In the genomic region with DNA sequence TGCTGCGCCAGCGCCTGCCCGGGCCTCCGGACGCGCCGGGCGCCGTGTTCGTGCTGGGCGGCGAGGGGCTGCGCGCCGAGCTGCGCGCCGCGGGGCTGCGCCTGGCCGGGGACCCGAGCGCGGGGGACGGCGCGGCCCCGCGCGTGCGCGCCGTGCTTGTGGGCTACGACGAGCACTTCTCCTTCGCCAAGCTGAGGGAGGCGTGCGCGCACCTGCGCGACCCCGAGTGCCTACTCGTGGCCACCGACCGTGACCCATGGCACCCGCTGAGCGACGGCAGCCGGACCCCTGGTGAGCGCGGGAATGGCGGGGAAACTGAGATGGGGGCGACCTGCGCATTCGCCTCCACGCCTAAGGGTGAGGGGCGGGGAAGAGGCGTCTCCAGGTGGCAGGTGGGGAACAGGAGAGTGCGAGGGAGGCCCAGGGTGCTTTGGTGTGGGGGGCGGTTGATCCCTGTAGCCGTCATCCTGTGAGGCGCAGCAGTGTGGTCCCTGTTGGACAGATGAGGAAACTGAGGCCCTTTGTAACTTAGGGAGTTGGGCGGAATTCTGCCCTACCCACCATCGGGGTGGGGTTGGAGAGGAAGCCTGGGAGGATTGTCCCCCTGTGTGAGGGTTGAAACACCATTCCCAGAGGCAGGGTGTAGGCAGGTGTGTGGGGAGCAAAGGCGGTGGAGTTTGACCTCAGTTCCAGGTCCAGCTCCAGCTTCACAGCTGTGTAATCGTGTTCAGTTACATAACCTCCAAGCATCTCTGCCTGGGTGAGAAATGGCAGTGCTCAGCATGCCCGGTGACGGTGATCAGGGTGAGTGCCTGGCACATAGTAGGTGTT, we compare ENCODE assay signal across 8 cellular contexts. TPM values are rescaled to one million over a fixed set of nuclear protein-coding genes. Genes with fewer than 3 reads are reported as not detected.
DNase-seq lines count a peak whose midpoint lies in the region; ATAC-seq, FAIRE-seq and TF ChIP-seq lines count a peak whose summit lies in the region.

No MANE protein-coding gene starts in this region.

- no peak for FAIRE-seq in D721Med (lab: Jason Lieb, UNC)

- H3K4me3 Mint-ChIP-seq in T-helper 1 cell treated with Interleukin-12 subunit alpha and Interleukin-12 subunit beta and Interleukin-4 antibody, amounts not matched to agents 30 μg/mL and 1 μg/mL, for 36 hours, result peak overlapping the region; percentile 86

- H3K9me3 Mint-ChIP-seq in T-helper 1 cell treated with Interleukin-12 subunit alpha and Interleukin-12 subunit beta and Interleukin-4 antibody, amounts not matched to agents 30 μg/mL and 1 μg/mL, for 36 hours, result no peaks in the 10 kb centered on the region

- intact Hi-C loops in ovary (cut with DNase I), result loop anchor here in 1 of 4 donors (2.0 kb wide), 1 partner anchor 16 kb away; a partner anchor contains a TSS

- TF ChIP-seq CTCF in ovary (IDR thresholded peaks at IDR 0.05) (no peak), D721Med (IDR thresholded peaks at IDR 0.05; ENCODE audit: insufficient read depth, missing control alignments) (no peak)

- H3K27ac Mint-ChIP-seq in T-helper 1 cell treated with Interleukin-12 subunit alpha and Interleukin-12 subunit beta and Interleukin-4 antibody, amounts not matched to agents 30 μg/mL and 1 μg/mL, for 36 hours, result peak overlapping the region; percentile 42

- ATAC-seq in HG02759 (IDR thresholded peaks at IDR 0.05; ENCODE audit: unreplicated experiment), result peak; percentile 22

- peaks cover 31% of the 10 kb centered on the region for H3K4me1 Mint-ChIP-seq in T-helper 1 cell treated with Interleukin-12 subunit alpha and Interleukin-12 subunit beta and Interleukin-4 antibody, amounts not matched to agents 30 μg/mL and 1 μg/mL, for 36 hours (ENCODE audit: low read depth)

- TF ChIP-seq EP300 in ovary (IDR thresholded peaks at IDR 0.05), result no peak

- H3K4me1 ChIP-seq in esophagus (ENCODE audit: control insufficient read depth in 2 of 2, insufficient read depth in 2 of 2, low read length in 1 of 2) (peaks cover 0 to 17% of the 10 kb centered on the region in 2 donors), ovary (ENCODE audit: insufficient read depth) (peaks cover 8% of the 10 kb centered on the region)

- peak overlapping the region; percentile 47 to 62 for H3K4me3 ChIP-seq in esophagus (ENCODE audit: low read depth in 1 of 2, low read length in 2 of 2)
- peak overlapping the region; percentile 62 for H3K4me3 ChIP-seq in ovary

- peaks cover 9% of the 10 kb centered on the region for H3K36me3 Mint-ChIP-seq in T-helper 1 cell treated with Interleukin-12 subunit alpha and Interleukin-12 subunit beta and Interleukin-4 antibody, amounts not matched to agents 30 μg/mL and 1 μg/mL, for 36 hours (ENCODE audit: low read depth)

- H3K27me3 Mint-ChIP-seq in T-helper 1 cell treated with Interleukin-12 subunit alpha and Interleukin-12 subunit beta and Interleukin-4 antibody, amounts not matched to agents 30 μg/mL and 1 μg/mL, for 36 hours (ENCODE audit: low read depth), result no peaks in the 10 kb centered on the region

- peak; percentile 49 for DNase-seq in activated CD4-positive, CD25-positive, alpha-beta regulatory T cell treated with anti-CD3 and anti-CD28 coated beads, Interleukin-2, amount 50 U/mL, for 72 hours
- DNase-seq in activated CD4-positive, CD25-positive, alpha-beta regulatory T cell (lab: John Stamatoyannopoulos, UW), result no peak
- DNase-seq in ovary (peak in 4 of 5 donors; percentile 26 to 67 (median 50)), inferior parietal cortex (ENCODE audit: extremely low spot score) (no peak), D721Med (ENCODE audit: insufficient read length, low spot score) (no peak)

- H3K27me3 ChIP-seq in esophagus (ENCODE audit: control insufficient read depth in 1 of 2, insufficient read depth in 2 of 2, low read length in 2 of 2) (no peaks in the 10 kb centered on the region), ovary (no peaks in the 10 kb centered on the region)

- H3K36me3 ChIP-seq in esophagus (ENCODE audit: control insufficient read depth in 2 of 2, insufficient read depth in 2 of 2, low read length in 1 of 2) (no peaks in the 10 kb centered on the region), ovary (no peaks in the 10 kb centered on the region)

- no peaks in the 10 kb centered on the region for H3K9me3 ChIP-seq in esophagus (ENCODE audit: control insufficient read depth in 2 of 2, insufficient read depth in 1 of 2, low read depth in 1 of 2, low read length in 1 of 2)
- no peaks in the 10 kb centered on the region for H3K9me3 ChIP-seq in ovary

- WGBS in esophagus, 2 donors, result 2 to 3% methylated on average over 57 to 68 of the region's 68 CpGs
- 2 to 4% (median 2%) methylated on average over 37 to 68 of the region's 68 CpGs for WGBS in ovary, 3 donors

- no peak for TF ChIP-seq POLR2A in ovary (IDR thresholded peaks at IDR 0.05)

- H3K27ac ChIP-seq in esophagus (ENCODE audit: low read depth in 2 of 2, low read length in 1 of 2) (peak overlapping the region in 1 of 2 donors; percentile 54), ovary (no peak overlapping the region)

RNA-seq across cellular contexts. Expression of a gene that starts 0.8 kb away (rescaled TPM):
- polyA plus RNA-seq in esophagus (1 to 10 TPM; 1.4 to 2.2 TPM), ovary (10 to 100 TPM in 1 of 2 donors, 1 to 10 TPM in 1; 8.1 to 13.3 TPM)
- total RNA-seq in ovary, result 10 to 100 TPM in 6 of 7 donors, 1 to 10 TPM in 1; 9.1 to 15.9 (median 12.7) TPM

RNA-seq across cellular contexts. Expression of a gene that starts 16.2 kb away (rescaled TPM):
- polyA plus RNA-seq in esophagus, result 100 to 1,000 TPM; 160 to 194 TPM
- total RNA-seq in ovary, result 1,000 to 10,000 TPM in 5 of 7 donors, 100 to 1,000 TPM in 2; 819 to 1,819 (median 1,125) TPM
- polyA plus RNA-seq in ovary, result 1,000 to 10,000 TPM in 1 of 2 donors, 100 to 1,000 TPM in 1; 331 to 1,399 TPM

RNA-seq across cellular contexts. Expression of a gene that starts 19.8 kb away (rescaled TPM):
- polyA plus RNA-seq in esophagus, result 10 to 100 TPM; 39.8 to 42.0 TPM
- total RNA-seq in ovary, result 10 to 100 TPM in 4 of 7 donors, 1 to 10 TPM in 3; 2.0 to 13.3 (median 10.9) TPM
- polyA plus RNA-seq in ovary, result 1 to 10 TPM; 4.5 to 5.5 TPM

RNA-seq across cellular contexts. Expression of a gene that starts 26.9 kb away (rescaled TPM):
- polyA plus RNA-seq in esophagus (10 to 100 TPM; 35.2 to 43.3 TPM), ovary (10 to 100 TPM in 1 of 2 donors, 1 to 10 TPM in 1; 7.6 to 19.3 TPM)
- total RNA-seq in ovary, result 10 to 100 TPM; 11.9 to 36.0 (median 20.3) TPM

RNA-seq across cellular contexts. Expression of a gene that starts 37.6 kb away (rescaled TPM):
- polyA plus RNA-seq in esophagus, result 10 to 100 TPM; 57.8 to 63.8 TPM
- total RNA-seq in ovary, result 100 to 1,000 TPM in 2 of 7 donors, 10 to 100 TPM in 5; 54.6 to 175 (median 88.7) TPM
- polyA plus RNA-seq in ovary, result 10 to 100 TPM; 19.5 to 69.5 TPM

Comparison
In these comparisons a context has a peak if more than half of its experiments do, and no peak if none do; other contexts are left out.
1. DNase-seq: peak in activated CD4-positive, CD25-positive, alpha-beta regulatory T cell treated with anti-CD3 and anti-CD28 coated beads, Interleukin-2, amount 50 U/mL, for 72 hours (single experiment) and ovary (4 of 5); none in activated CD4-positive, CD25-positive, alpha-beta regulatory T cell (0 of 4), inferior parietal cortex (single experiment) and D721Med (single experiment).
2. RNA of a gene that starts 19.8 kb away (polyA plus RNA-seq): 39.8 to 42.0 TPM in esophagus; 4.5 to 5.5 TPM in ovary; every median in the first group is over 4 times any median in the second.